In the genomic region with DNA sequence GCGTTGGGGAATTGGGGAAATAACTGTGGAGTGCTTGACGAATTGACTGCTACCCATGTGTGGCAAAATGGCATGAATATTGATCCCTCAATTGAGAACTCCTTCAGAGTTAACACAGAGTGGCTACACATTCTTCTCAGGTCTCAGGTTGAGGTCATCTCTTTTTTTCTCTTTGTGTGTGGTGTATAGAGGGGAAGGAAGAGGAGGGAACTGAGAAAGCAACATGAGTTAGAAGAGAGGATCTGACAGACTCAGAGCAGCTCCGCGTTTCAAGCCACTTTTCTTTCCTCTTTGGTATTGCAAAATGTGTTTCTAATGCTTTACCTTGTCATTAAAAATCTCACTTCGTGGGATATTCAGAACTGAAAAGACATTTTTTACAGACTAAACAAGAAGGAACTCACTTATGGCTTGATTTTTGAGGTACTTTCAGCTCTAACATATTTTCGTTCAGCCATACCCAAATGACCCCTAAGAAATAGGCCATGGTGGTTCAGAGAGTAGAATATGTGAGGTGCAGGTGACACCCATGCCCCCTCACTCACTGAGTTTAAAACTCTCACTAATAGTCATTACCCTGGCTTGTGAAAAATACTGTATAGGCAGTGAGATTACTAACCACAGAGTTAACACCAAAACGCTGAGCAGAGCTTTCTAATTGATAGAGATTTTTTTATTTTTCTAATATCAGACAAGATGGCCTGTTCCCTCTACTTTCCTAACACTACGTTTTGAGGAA, we compare ENCODE assay signal across 12 cellular contexts. TPM values are rescaled to one million over a fixed set of nuclear protein-coding genes. Genes with fewer than 3 reads are reported as not detected.
DNase-seq lines count a peak whose midpoint lies in the region; ATAC-seq and TF ChIP-seq lines count a peak whose summit lies in the region.
"Had no signal": no experiment of that assay in that cellular context is flagged by ENCODE, and none has a peak within 500 bp of the region (broad histone marks: within the 10 kb centered on the region; RNA-seq: fewer than 3 reads in every experiment).

No MANE protein-coding gene starts in this region.

- peaks cover 42% of the 10 kb centered on the region for H3K36me3 Mint-ChIP-seq in CD4-positive, CD25-positive, alpha-beta regulatory T cell
- peaks cover 72% of the 10 kb centered on the region for H3K36me3 Mint-ChIP-seq in activated CD8-positive, alpha-beta T cell treated with anti-CD3 and anti-CD28 coated beads for 36 hours (ENCODE audit: low read depth)

- no peak overlapping the region for H2AFZ ChIP-seq in mammary epithelial cell (ENCODE audit: low read depth, low read length)

- 77% methylated on average over 8 of the region's 8 CpGs for WGBS in mammary epithelial cell (ENCODE audit: low coverage, missing lambda C conversion rate)

- in situ Hi-C loops in mammary epithelial cell (cut with MboI; ENCODE audit: low sequenced_read_pairs in 2 of 2) = no loop called here

- POLR2A ChIA-PET in activated CD8-positive, alpha-beta T cell treated with anti-CD3 and anti-CD28 coated beads for 36 hours (lab: Charles Lee) = interaction anchor here (0.6 to 1.8 kb wide), 8 partner anchors 9 to 246 kb away, joined by 3 to 8 read pairs (median 3); partner anchors contain the start of gene STAT4

- intact Hi-C loops in activated CD8-positive, alpha-beta T cell treated with anti-CD3 and anti-CD28 coated beads for 36 hours (cut with micrococcal nuclease) = loop anchor here (1.0 kb wide), 1 partner anchor 12 kb away; no protein-coding TSS in a partner anchor
- intact Hi-C loops in mammary epithelial cell (cut with micrococcal nuclease) = no loop called here

- H3K27ac Mint-ChIP-seq in CD4-positive, CD25-positive, alpha-beta regulatory T cell = peak overlapping the region; percentile 16 to 49 (median 39)
- H3K27ac Mint-ChIP-seq in activated CD8-positive, alpha-beta T cell treated with anti-CD3 and anti-CD28 coated beads for 36 hours = peak overlapping the region; percentile 82

- no TSS peak for BruUV-seq in mammary epithelial cell (replicated peaks; lab: Mats Ljungman, UMichigan)

- dilution Hi-C loops in mammary epithelial cell (cut with HindIII; ENCODE audit: low sequenced_read_pairs) = loop anchor here (25.0 kb wide), 1 partner anchor 91 kb away; no protein-coding TSS in a partner anchor

- no peak overlapping the region for H3K27ac ChIP-seq in CD4-positive, CD25-positive, alpha-beta regulatory T cell (ENCODE audit: insufficient read depth, low read length, poor library complexity, severe bottlenecking)
- no peak overlapping the region for H3K27ac ChIP-seq in mammary epithelial cell (ENCODE audit: insufficient read depth, low read depth, low read length)
- H3K27ac ChIP-seq: stomach had no signal

- H3K4me3 ChIP-seq in CD4-positive, CD25-positive, alpha-beta regulatory T cell (ENCODE audit: low read depth, low read length) = no peak overlapping the region
- no peak overlapping the region for H3K4me3 ChIP-seq in mammary epithelial cell (replicated peaks in 1 of 3; ENCODE audit: insufficient read depth in 1 of 3, low read depth in 2 of 3, low read length in 3 of 3)
- H3K4me3 ChIP-seq: stomach had no signal

- no peaks in the 10 kb centered on the region for H4K20me1 ChIP-seq in mammary epithelial cell (ENCODE audit: insufficient read depth, low read length)

- CTCF ChIA-PET in activated CD8-positive, alpha-beta T cell treated with anti-CD3 and anti-CD28 coated beads for 36 hours (lab: Charles Lee) = interaction anchor here (0.8 to 5.3 kb wide), 4 partner anchors 16 to 105 kb away, joined by 3 to 21 read pairs (median 8); partner anchors contain the start of gene STAT4
- CTCF ChIA-PET in mammary epithelial cell (lab: Charles Lee; ENCODE audit: low non-redundant PET) = no interaction called here

- H3K9me3 ChIP-seq in CD4-positive, CD25-positive, alpha-beta regulatory T cell (ENCODE audit: control insufficient read depth in 2 of 2, low read length in 2 of 2) = no peaks in the 10 kb centered on the region
- no peaks in the 10 kb centered on the region for H3K9me3 ChIP-seq in mammary epithelial cell (replicated peaks; ENCODE audit: insufficient read depth, low read length)
- H3K9me3 ChIP-seq: stomach had no signal

- H3K4me1 ChIP-seq in CD4-positive, CD25-positive, alpha-beta regulatory T cell (ENCODE audit: control insufficient read depth, insufficient read depth, low read length, poor library complexity, severe bottlenecking) = peaks cover 15% of the 10 kb centered on the region
- no peaks in the 10 kb centered on the region for H3K4me1 ChIP-seq in mammary epithelial cell (ENCODE audit: insufficient read depth, low read length)
- H3K4me1 ChIP-seq: stomach had no signal

- H3K36me3 ChIP-seq in CD4-positive, CD25-positive, alpha-beta regulatory T cell (ENCODE audit: control insufficient read depth, insufficient read depth, low read length) = peaks cover 4% of the 10 kb centered on the region
- no peaks in the 10 kb centered on the region for H3K36me3 ChIP-seq in mammary epithelial cell (ENCODE audit: insufficient read depth, low read length)
- H3K36me3 ChIP-seq: stomach had no signal

- H3K4me1 Mint-ChIP-seq in CD4-positive, CD25-positive, alpha-beta regulatory T cell = peaks cover 11 to 43% (median 37%) of the 10 kb centered on the region in 4 donors
- peaks cover 72% of the 10 kb centered on the region for H3K4me1 Mint-ChIP-seq in activated CD8-positive, alpha-beta T cell treated with anti-CD3 and anti-CD28 coated beads for 36 hours (ENCODE audit: low read depth)

- H3K27me3 Mint-ChIP-seq in CD4-positive, CD25-positive, alpha-beta regulatory T cell = no peaks in the 10 kb centered on the region
- no peaks in the 10 kb centered on the region for H3K27me3 Mint-ChIP-seq in activated CD8-positive, alpha-beta T cell treated with anti-CD3 and anti-CD28 coated beads for 36 hours

- H3K4me3 Mint-ChIP-seq in CD4-positive, CD25-positive, alpha-beta regulatory T cell = peak overlapping the region in 1 of 4 donors; percentile 41
- H3K4me3 Mint-ChIP-seq in activated CD8-positive, alpha-beta T cell treated with anti-CD3 and anti-CD28 coated beads for 36 hours = peak overlapping the region; percentile 65

- H3K9ac ChIP-seq in mammary epithelial cell (ENCODE audit: insufficient read depth, low read length) = no peak overlapping the region

- no peak overlapping the region for H3K4me2 ChIP-seq in mammary epithelial cell (ENCODE audit: insufficient read depth, low read depth, low read length)

- no peaks in the 10 kb centered on the region for H3K79me2 ChIP-seq in mammary epithelial cell (ENCODE audit: insufficient read depth, low read length)

- H3K27me3 ChIP-seq in CD4-positive, CD25-positive, alpha-beta regulatory T cell (ENCODE audit: control insufficient read depth, insufficient read depth, low read length) = no peaks in the 10 kb centered on the region
- H3K27me3 ChIP-seq in mammary epithelial cell (ENCODE audit: insufficient read depth, low read length) = no peaks in the 10 kb centered on the region
- H3K27me3 ChIP-seq: stomach had no signal

- no peak for ATAC-seq in CD4-positive, CD25-positive, alpha-beta regulatory T cell (ENCODE audit: low read depth in 2 of 2)
- ATAC-seq in GM19025 (IDR thresholded peaks at IDR 0.05; ENCODE audit: low read depth, unreplicated experiment) (peak; percentile 57), HG03039 (IDR thresholded peaks at IDR 0.05; ENCODE audit: unreplicated experiment) (peak; percentile 78)
- peak; percentile 84 for ATAC-seq in activated CD8-positive, alpha-beta T cell treated with anti-CD3 and anti-CD28 coated beads for 36 hours

- no peak for TF ChIP-seq CTCF in activated CD8-positive, alpha-beta T cell treated with anti-CD3 and anti-CD28 coated beads for 36 hours (IDR thresholded peaks at IDR 0.05)
- no peak for TF ChIP-seq CTCF in mammary epithelial cell (conservative IDR thresholded peaks at IDR 0.05 in 1 of 2, IDR thresholded peaks at IDR 0.05 in 1 of 2; ENCODE audit: extremely low read depth in 1 of 2, insufficient read depth in 1 of 2, low read depth in 1 of 2, low read length in 2 of 2)

- no peak for DNase-seq in CD4-positive, CD25-positive, alpha-beta regulatory T cell
- DNase-seq in activated CD8-positive, alpha-beta T cell treated with anti-CD3 and anti-CD28 coated beads for 36 hours = no peak
- DNase-seq in NCI-H2081 treated with DMSO at 0.1 percent for 48 hours (lab: John Stamatoyannopoulos, UW) (no peak), NCI-H2029 treated with DMSO at 0.1 percent for 48 hours (lab: John Stamatoyannopoulos, UW) (no peak), mammary epithelial cell (no peak), globus pallidus (ENCODE audit: low spot score) (no peak)
- DNase-seq: AML-193, mesenchymal stem cell, NCI-H2081, stomach had no signal

- H3K9me3 Mint-ChIP-seq in CD4-positive, CD25-positive, alpha-beta regulatory T cell = peaks cover 0 to 2% (median 0%) of the 10 kb centered on the region in 7 donors
- peaks cover 9% of the 10 kb centered on the region for H3K9me3 Mint-ChIP-seq in activated CD8-positive, alpha-beta T cell treated with anti-CD3 and anti-CD28 coated beads for 36 hours

RNA-seq across cellular contexts. Expression of gene STAT4, which starts 22.5 kb away (rescaled TPM):
- total RNA-seq in CD4-positive, CD25-positive, alpha-beta regulatory T cell = 60.0 TPM
- 10 to 100 TPM; 22.7 to 31.2 (median 26.5) TPM for polyA plus RNA-seq in CD4-positive, CD25-positive, alpha-beta regulatory T cell
- total RNA-seq in activated CD8-positive, alpha-beta T cell treated with anti-CD3 and anti-CD28 coated beads for 36 hours = 10 to 100 TPM; 70.8 to 72.2 TPM
- total RNA-seq in mammary epithelial cell = 1 to 10 TPM; 2.5 to 4.5 TPM
- polyA plus RNA-seq in mammary epithelial cell = 1.6 TPM
- 38.2 TPM for polyA minus RNA-seq in mammary epithelial cell

Comparison
In these comparisons a context has a peak if more than half of its experiments do, and no peak if none do; other contexts are left out.
1. ATAC-seq: peak in GM19025 (single experiment), HG03039 (single experiment) and activated CD8-positive, alpha-beta T cell treated with anti-CD3 and anti-CD28 coated beads for 36 hours (single experiment); none in CD4-positive, CD25-positive, alpha-beta regulatory T cell (0 of 2).
2. RNA of gene STAT4, which starts 22.5 kb away (total RNA-seq): 70.8 to 72.2 TPM in activated CD8-positive, alpha-beta T cell treated with anti-CD3 and anti-CD28 coated beads for 36 hours and 60.0 TPM in CD4-positive, CD25-positive, alpha-beta regulatory T cell (single experiment); 2.5 to 4.5 TPM in mammary epithelial cell; every median in the first group is over 10 times any median in the second.